In genomic region chr19:5654931-5655330, GRCh38 we compare ENCODE assay signal across 1 cellular context.
TF ChIP-seq lines count a peak whose summit lies in the region.

No MANE protein-coding gene starts in this region.

TF ChIP-seq in HepG2, 621 proteins besides CTCF, POLR2A, EP300 and RAD21:
- TF ChIP-seq RFX3 (CRISPR knock-in tag; IDR thresholded peaks at IDR 0.05) (no peak), ZNF720 (CRISPR knock-in tag; IDR thresholded peaks at IDR 0.05) (no peak), FIP1L1 (IDR thresholded peaks at IDR 0.05; ENCODE audit: borderline replicate concordance, insufficient read depth, low read depth, low read length) (no peak), TRIM24 (CRISPR knock-in tag; IDR thresholded peaks at IDR 0.05) (no peak), RBM22 (optimal IDR thresholded peaks at IDR 0.05; ENCODE audit: low read length) (peak; percentile 22), SKI (IDR thresholded peaks at IDR 0.05; ENCODE audit: partially characterized antibody) (no peak)
